Comparison of ENCODE assay signal across 27 cellular contexts in genomic region chr18:36843784-36844183, GRCh38. TPM values are rescaled to one million over a fixed set of nuclear protein-coding genes. Genes with fewer than 3 reads are reported as not detected.
DNase-seq lines count a peak whose midpoint lies in the region; ATAC-seq, FAIRE-seq and TF ChIP-seq lines count a peak whose summit lies in the region.
"Had no signal": no experiment of that assay in that cellular context is flagged by ENCODE, and none has a peak within 500 bp of the region (broad histone marks: within the 10 kb centered on the region; RNA-seq: fewer than 3 reads in every experiment).

No MANE protein-coding gene starts in this region.

- no peak overlapping the region for H3K4me3 ChIP-seq in small intestine (ENCODE audit: low read depth in 1 of 2, low read length in 2 of 2)
- H3K4me3 ChIP-seq: gastrocnemius medialis, GM23338, PC-9, testis had no signal

- peak; percentile 44 for ATAC-seq in GM18508 (IDR thresholded peaks at IDR 0.05; ENCODE audit: insufficient read depth, unreplicated experiment)
- ATAC-seq in HG03342 (IDR thresholded peaks at IDR 0.05; ENCODE audit: unreplicated experiment), result peak; percentile 71
- ATAC-seq in WTC11, result no peak
- ATAC-seq: gastrocnemius medialis; GM23338; natural killer cell; stimulated activated memory B cell treated with anti-CD40 and anti-IgM and Interleukin-4, amounts not matched to agents 10 μg/mL and 1 μg/mL and 100 μg/mL, for 72 hours had no signal

- POLR2A ChIA-PET in WTC11 (lab: Charles Lee), result no interaction called here

- no peaks in the 10 kb centered on the region for H3K27me3 Mint-ChIP-seq in WTC11 (ENCODE audit: low read depth)
- H3K27me3 Mint-ChIP-seq: CD8-positive, alpha-beta memory T cell; stimulated activated memory B cell treated with anti-CD40 and anti-IgM and Interleukin-4, amounts not matched to agents 10 μg/mL and 1 μg/mL and 100 μg/mL, for 72 hours had no signal

- no peaks in the 10 kb centered on the region for H3K9me3 ChIP-seq in small intestine (ENCODE audit: control insufficient read depth, low read depth)
- H3K9me3 ChIP-seq: breast epithelium, gastrocnemius medialis, testis had no signal

- H3K36me3 Mint-ChIP-seq in WTC11, result no peaks in the 10 kb centered on the region; the same call in 1 of the 2 replicates
- H3K36me3 Mint-ChIP-seq: natural killer cell had no signal

- 38 to 68% (median 59%) methylated on average over 2 of the region's 2 CpGs for WGBS in small intestine, 3 donors

- H3K4me3 Mint-ChIP-seq in WTC11, result no peak overlapping the region
- H3K4me3 Mint-ChIP-seq: CD8-positive, alpha-beta memory T cell; GM23338; mesothelial cell of epicardium; natural killer cell; stimulated activated memory B cell treated with anti-CD40 and anti-IgM and Interleukin-4, amounts not matched to agents 10 μg/mL and 1 μg/mL and 100 μg/mL, for 72 hours; T-helper 1 cell treated with Interleukin-12 subunit alpha and Interleukin-12 subunit beta and Interleukin-4 antibody, amounts not matched to agents 30 μg/mL and 1 μg/mL, for 36 hours had no signal

- H3K9me3 Mint-ChIP-seq in WTC11, result no peaks in the 10 kb centered on the region
- H3K9me3 Mint-ChIP-seq: GM23338, natural killer cell had no signal

- intact Hi-C loops in head of caudate nucleus (cut with DNase I), result no loop called here

- peaks cover 0 to 4% of the 10 kb centered on the region in 2 donors for H3K36me3 ChIP-seq in small intestine (ENCODE audit: control insufficient read depth in 2 of 2, insufficient read depth in 2 of 2, low read length in 2 of 2)
- H3K36me3 ChIP-seq: breast epithelium, gastrocnemius medialis had no signal

- CTCF ChIA-PET in WTC11 (lab: Charles Lee), result no interaction called here

- peaks cover 17% of the 10 kb centered on the region for H3K4me1 Mint-ChIP-seq in WTC11
- H3K4me1 Mint-ChIP-seq: mesothelial cell of epicardium; stimulated activated memory B cell treated with anti-CD40 and anti-IgM and Interleukin-4, amounts not matched to agents 10 μg/mL and 1 μg/mL and 100 μg/mL, for 72 hours had no signal

- TF ChIP-seq CTCF in WTC11 (IDR thresholded peaks at IDR 0.05), result no peak

- no peak overlapping the region for H3K27ac Mint-ChIP-seq in WTC11
- H3K27ac Mint-ChIP-seq: CD8-positive, alpha-beta memory T cell; GM23338; mesothelial cell of epicardium; natural killer cell; stimulated activated memory B cell treated with anti-CD40 and anti-IgM and Interleukin-4, amounts not matched to agents 10 μg/mL and 1 μg/mL and 100 μg/mL, for 72 hours; T-helper 1 cell treated with Interleukin-12 subunit alpha and Interleukin-12 subunit beta and Interleukin-4 antibody, amounts not matched to agents 30 μg/mL and 1 μg/mL, for 36 hours had no signal

- no peaks in the 10 kb centered on the region for H3K27me3 ChIP-seq in small intestine (ENCODE audit: control insufficient read depth in 2 of 2, insufficient read depth in 2 of 2, low read length in 2 of 2)
- H3K27me3 ChIP-seq: breast epithelium, gastrocnemius medialis, testis had no signal

- DNase-seq in fibroblast of gingiva (ENCODE audit: low read depth), result peak; percentile 4
- peak; percentile 6 for DNase-seq in small intestine
- DNase-seq in NCI-H187 treated with DMSO at 0.1 percent for 48 hours (lab: John Stamatoyannopoulos, UW), result no peak
- DNase-seq in WTC11 (ENCODE audit: low spot score), result no peak
- DNase-seq in head of caudate nucleus, result no peak
- DNase-seq: activated CD4-positive, alpha-beta T cell treated with anti-CD3 and anti-CD28 coated beads, Interleukin-2, amount 50 U/mL, for 4 hours; activated gamma-delta T cell treated with Interleukin-2 at 50 U/mL for 16 hours; CD8-positive, alpha-beta memory T cell; cortex of kidney; DMS79 treated with DMSO at 0.1 percent for 48 hours; gastrocnemius medialis; KG1; natural killer cell; NCI-H1092; NCI-H2029 treated with DMSO at 0.1 percent for 48 hours; NCI-H345; PC-9; SIG-M5; testis had no signal

- no peak for FAIRE-seq in small intestine (lab: Jason Lieb, UNC)

- H3K4me1 ChIP-seq in small intestine (ENCODE audit: control insufficient read depth in 2 of 2, insufficient read depth in 1 of 2, low read depth in 1 of 2, low read length in 1 of 2), result no peaks in the 10 kb centered on the region
- H3K4me1 ChIP-seq: breast epithelium, gastrocnemius medialis, testis had no signal

- H3K27ac ChIP-seq in small intestine (ENCODE audit: low read depth in 1 of 2, low read length in 1 of 2), result no peak overlapping the region
- H3K27ac ChIP-seq: breast epithelium, gastrocnemius medialis, parathyroid adenoma, PC-9, testis had no signal

TF ChIP-seq in WTC11, 78 proteins besides CTCF, POLR2A, EP300 and RAD21:
- TF ChIP-seq GABPB1 (CRISPR knock-in tag; IDR thresholded peaks at IDR 0.05) (no peak), TEAD1 (CRISPR knock-in tag; IDR thresholded peaks at IDR 0.05) (no peak)

RNA-seq across cellular contexts. Expression of gene KIAA1328, which starts 14.9 kb away (rescaled TPM):
- polyA plus RNA-seq in small intestine, result 1 to 10 TPM; 1.8 to 2.7 (median 2.4) TPM
- total RNA-seq in WTC11 (2021), result 4.8 to 5.5 TPM (median 5.3 TPM) in 3 replicates

RNA-seq across cellular contexts. Expression of gene TPGS2, which starts 15.0 kb away (rescaled TPM):
- 10 to 100 TPM; 31.8 to 54.7 (median 40.0) TPM for polyA plus RNA-seq in small intestine
- 96.9 to 118 TPM (median 114 TPM) in 3 replicates for total RNA-seq in WTC11 (2021)

Comparison
In these comparisons a context has a peak if more than half of its experiments do, and no peak if none do; other contexts are left out.
1. DNase-seq: peak in fibroblast of gingiva (single experiment) and small intestine (single experiment); none in NCI-H187 treated with DMSO at 0.1 percent for 48 hours (single experiment), WTC11 (single experiment) and head of caudate nucleus (0 of 42).